1 cellular context compared by ENCODE assay signal in the genomic region with DNA sequence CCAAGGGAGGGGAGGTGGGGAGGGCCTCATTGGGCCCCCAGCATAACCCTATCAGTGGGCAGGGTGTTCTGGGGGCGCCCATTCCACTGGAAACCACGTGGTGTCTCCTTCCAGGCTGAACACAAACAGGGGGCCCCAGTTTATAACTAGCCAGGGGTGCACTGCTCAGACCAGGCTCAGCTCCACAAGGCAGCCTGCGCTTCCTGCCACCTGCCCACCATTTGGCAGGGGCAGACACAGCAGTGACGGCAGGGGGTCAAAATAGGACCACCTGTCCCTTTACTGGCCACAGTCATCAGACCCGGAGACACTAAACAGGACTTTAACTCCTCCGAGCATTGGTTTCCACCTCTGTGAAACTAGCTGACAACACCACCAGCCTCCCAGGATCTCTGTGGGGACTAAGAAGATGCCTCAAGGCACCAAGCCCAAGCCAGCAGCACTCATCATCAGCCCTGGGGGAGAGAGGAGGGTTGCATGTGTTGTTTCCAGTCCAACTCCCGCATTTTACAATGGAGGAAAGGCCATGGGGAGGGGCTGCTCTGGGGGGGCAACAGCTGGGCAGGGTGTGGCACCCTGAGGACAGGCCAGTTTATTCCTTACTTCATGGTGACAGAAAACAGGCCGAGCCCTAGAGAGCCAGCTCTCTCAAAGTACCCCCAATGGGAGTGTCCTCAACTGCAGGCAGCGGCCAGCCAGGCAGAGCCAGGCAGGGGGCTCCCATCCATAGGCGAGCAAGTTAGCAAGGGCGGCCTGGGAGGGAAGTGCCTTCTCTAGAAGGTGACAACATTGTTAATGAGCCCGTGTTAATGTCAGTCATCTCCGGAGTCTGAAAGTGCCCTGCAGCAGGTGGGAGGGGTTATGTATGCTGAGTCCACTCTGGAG.
TF ChIP-seq lines count a peak whose summit lies in the region.

No MANE protein-coding gene starts in this region.

TF ChIP-seq in H1, 55 proteins besides CTCF, POLR2A, EP300 and RAD21 (continued from another document):
- TF ChIP-seq, protein P1, sequence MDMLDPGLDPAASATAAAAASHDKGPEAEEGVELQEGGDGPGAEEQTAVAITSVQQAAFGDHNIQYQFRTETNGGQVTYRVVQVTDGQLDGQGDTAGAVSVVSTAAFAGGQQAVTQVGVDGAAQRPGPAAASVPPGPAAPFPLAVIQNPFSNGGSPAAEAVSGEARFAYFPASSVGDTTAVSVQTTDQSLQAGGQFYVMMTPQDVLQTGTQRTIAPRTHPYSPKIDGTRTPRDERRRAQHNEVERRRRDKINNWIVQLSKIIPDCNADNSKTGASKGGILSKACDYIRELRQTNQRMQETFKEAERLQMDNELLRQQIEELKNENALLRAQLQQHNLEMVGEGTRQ (IDR thresholded peaks at IDR 0.05; ENCODE audit: low read length) = no peak
- TF ChIP-seq CHD1 (IDR thresholded peaks at IDR 0.05; ENCODE audit: low read depth, low read length) (no peak), TCF12 (IDR thresholded peaks at IDR 0.05; ENCODE audit: low read depth, low read length) (no peak), SIX5 (IDR thresholded peaks at IDR 0.05; ENCODE audit: low read depth, low read length) (no peak)
- TF ChIP-seq, protein P2, sequence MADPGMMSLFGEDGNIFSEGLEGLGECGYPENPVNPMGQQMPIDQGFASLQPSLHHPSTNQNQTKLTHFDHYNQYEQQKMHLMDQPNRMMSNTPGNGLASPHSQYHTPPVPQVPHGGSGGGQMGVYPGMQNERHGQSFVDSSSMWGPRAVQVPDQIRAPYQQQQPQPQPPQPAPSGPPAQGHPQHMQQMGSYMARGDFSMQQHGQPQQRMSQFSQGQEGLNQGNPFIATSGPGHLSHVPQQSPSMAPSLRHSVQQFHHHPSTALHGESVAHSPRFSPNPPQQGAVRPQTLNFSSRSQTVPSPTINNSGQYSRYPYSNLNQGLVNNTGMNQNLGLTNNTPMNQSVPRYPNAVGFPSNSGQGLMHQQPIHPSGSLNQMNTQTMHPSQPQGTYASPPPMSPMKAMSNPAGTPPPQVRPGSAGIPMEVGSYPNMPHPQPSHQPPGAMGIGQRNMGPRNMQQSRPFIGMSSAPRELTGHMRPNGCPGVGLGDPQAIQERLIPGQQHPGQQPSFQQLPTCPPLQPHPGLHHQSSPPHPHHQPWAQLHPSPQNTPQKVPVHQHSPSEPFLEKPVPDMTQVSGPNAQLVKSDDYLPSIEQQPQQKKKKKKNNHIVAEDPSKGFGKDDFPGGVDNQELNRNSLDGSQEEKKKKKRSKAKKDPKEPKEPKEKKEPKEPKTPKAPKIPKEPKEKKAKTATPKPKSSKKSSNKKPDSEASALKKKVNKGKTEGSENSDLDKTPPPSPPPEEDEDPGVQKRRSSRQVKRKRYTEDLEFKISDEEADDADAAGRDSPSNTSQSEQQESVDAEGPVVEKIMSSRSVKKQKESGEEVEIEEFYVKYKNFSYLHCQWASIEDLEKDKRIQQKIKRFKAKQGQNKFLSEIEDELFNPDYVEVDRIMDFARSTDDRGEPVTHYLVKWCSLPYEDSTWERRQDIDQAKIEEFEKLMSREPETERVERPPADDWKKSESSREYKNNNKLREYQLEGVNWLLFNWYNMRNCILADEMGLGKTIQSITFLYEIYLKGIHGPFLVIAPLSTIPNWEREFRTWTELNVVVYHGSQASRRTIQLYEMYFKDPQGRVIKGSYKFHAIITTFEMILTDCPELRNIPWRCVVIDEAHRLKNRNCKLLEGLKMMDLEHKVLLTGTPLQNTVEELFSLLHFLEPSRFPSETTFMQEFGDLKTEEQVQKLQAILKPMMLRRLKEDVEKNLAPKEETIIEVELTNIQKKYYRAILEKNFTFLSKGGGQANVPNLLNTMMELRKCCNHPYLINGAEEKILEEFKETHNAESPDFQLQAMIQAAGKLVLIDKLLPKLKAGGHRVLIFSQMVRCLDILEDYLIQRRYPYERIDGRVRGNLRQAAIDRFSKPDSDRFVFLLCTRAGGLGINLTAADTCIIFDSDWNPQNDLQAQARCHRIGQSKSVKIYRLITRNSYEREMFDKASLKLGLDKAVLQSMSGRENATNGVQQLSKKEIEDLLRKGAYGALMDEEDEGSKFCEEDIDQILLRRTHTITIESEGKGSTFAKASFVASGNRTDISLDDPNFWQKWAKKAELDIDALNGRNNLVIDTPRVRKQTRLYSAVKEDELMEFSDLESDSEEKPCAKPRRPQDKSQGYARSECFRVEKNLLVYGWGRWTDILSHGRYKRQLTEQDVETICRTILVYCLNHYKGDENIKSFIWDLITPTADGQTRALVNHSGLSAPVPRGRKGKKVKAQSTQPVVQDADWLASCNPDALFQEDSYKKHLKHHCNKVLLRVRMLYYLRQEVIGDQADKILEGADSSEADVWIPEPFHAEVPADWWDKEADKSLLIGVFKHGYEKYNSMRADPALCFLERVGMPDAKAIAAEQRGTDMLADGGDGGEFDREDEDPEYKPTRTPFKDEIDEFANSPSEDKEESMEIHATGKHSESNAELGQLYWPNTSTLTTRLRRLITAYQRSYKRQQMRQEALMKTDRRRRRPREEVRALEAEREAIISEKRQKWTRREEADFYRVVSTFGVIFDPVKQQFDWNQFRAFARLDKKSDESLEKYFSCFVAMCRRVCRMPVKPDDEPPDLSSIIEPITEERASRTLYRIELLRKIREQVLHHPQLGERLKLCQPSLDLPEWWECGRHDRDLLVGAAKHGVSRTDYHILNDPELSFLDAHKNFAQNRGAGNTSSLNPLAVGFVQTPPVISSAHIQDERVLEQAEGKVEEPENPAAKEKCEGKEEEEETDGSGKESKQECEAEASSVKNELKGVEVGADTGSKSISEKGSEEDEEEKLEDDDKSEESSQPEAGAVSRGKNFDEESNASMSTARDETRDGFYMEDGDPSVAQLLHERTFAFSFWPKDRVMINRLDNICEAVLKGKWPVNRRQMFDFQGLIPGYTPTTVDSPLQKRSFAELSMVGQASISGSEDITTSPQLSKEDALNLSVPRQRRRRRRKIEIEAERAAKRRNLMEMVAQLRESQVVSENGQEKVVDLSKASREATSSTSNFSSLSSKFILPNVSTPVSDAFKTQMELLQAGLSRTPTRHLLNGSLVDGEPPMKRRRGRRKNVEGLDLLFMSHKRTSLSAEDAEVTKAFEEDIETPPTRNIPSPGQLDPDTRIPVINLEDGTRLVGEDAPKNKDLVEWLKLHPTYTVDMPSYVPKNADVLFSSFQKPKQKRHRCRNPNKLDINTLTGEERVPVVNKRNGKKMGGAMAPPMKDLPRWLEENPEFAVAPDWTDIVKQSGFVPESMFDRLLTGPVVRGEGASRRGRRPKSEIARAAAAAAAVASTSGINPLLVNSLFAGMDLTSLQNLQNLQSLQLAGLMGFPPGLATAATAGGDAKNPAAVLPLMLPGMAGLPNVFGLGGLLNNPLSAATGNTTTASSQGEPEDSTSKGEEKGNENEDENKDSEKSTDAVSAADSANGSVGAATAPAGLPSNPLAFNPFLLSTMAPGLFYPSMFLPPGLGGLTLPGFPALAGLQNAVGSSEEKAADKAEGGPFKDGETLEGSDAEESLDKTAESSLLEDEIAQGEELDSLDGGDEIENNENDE (IDR thresholded peaks at IDR 0.05; ENCODE audit: insufficient replicate concordance, low read length) = no peak
